In the genomic region with DNA sequence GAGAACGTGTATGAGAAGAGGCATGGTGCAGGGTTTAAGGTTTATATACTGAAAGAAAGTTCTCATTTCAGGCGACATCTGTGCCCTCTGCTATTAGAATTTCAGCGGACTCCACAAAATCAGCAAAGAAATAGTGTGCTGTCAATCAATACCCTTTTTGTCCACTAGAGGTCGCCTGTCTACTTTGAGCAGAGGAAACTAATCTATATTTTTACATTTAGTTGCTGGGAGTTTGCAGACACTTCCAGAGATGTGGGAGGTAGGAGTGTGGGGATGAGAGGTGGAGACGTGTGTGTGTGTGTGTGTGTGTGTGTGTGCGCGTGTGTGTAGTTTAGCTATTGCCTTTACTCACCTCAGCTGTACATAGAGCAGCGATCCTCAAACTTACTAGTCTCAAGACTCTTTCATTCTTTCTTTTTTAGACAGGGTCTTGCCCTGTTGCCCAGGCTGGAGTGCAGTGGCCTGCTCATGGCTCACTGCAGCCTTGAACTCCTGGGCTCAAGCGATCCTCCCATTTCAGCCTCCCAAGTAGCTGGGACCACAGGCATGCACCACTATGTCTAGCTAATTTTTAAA, we compare ENCODE assay signal across 1 cellular context.
TF ChIP-seq lines count a peak whose summit lies in the region.

No MANE protein-coding gene starts in this region.

TF ChIP-seq in SK-N-SH, 30 proteins besides CTCF, POLR2A, EP300 and RAD21:
- TF ChIP-seq TAF1 (IDR thresholded peaks at IDR 0.05; ENCODE audit: borderline replicate concordance, low read depth, low read length) (no peak), SMC3 (IDR thresholded peaks at IDR 0.05; ENCODE audit: low read depth, low read length) (peak; percentile 46), SIN3A (IDR thresholded peaks at IDR 0.05; ENCODE audit: borderline replicate concordance, low read depth, low read length) (no peak), JUND (IDR thresholded peaks at IDR 0.05) (no peak), FOXJ3 (CRISPR knock-in tag; IDR thresholded peaks at IDR 0.05) (no peak), FOXM1 (IDR thresholded peaks at IDR 0.05; ENCODE audit: low read depth) (no peak), MEF2A (IDR thresholded peaks at IDR 0.05; ENCODE audit: borderline replicate concordance, low read depth) (no peak)
- TF ChIP-seq, protein P1, sequence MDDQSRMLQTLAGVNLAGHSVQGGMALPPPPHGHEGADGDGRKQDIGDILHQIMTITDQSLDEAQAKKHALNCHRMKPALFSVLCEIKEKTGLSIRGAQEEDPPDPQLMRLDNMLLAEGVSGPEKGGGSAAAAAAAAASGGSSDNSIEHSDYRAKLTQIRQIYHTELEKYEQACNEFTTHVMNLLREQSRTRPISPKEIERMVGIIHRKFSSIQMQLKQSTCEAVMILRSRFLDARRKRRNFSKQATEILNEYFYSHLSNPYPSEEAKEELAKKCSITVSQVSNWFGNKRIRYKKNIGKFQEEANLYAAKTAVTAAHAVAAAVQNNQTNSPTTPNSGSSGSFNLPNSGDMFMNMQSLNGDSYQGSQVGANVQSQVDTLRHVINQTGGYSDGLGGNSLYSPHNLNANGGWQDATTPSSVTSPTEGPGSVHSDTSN (IDR thresholded peaks at IDR 0.05), result peak; percentile 73
TF ChIP-seq in SK-N-SH: peak in this region for 2.
